Comparison of ENCODE assay signal across 1 cellular context in genomic region chr10:119113805-119114732, GRCh38.
TF ChIP-seq lines count a peak whose summit lies in the region.

No MANE protein-coding gene starts in this region.

TF ChIP-seq in HepG2, 621 proteins besides CTCF, POLR2A, EP300 and RAD21 (continued from another document and continues in another):
- TF ChIP-seq, protein P1, sequence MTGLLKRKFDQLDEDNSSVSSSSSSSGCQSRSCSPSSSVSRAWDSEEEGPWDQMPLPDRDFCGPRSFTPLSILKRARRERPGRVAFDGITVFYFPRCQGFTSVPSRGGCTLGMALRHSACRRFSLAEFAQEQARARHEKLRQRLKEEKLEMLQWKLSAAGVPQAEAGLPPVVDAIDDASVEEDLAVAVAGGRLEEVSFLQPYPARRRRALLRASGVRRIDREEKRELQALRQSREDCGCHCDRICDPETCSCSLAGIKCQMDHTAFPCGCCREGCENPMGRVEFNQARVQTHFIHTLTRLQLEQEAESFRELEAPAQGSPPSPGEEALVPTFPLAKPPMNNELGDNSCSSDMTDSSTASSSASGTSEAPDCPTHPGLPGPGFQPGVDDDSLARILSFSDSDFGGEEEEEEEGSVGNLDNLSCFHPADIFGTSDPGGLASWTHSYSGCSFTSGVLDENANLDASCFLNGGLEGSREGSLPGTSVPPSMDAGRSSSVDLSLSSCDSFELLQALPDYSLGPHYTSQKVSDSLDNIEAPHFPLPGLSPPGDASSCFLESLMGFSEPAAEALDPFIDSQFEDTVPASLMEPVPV (CRISPR knock-in tag; IDR thresholded peaks at IDR 0.05) = peak; percentile 38; the same call in 1 of the 2 replicates
- TF ChIP-seq, protein P2, sequence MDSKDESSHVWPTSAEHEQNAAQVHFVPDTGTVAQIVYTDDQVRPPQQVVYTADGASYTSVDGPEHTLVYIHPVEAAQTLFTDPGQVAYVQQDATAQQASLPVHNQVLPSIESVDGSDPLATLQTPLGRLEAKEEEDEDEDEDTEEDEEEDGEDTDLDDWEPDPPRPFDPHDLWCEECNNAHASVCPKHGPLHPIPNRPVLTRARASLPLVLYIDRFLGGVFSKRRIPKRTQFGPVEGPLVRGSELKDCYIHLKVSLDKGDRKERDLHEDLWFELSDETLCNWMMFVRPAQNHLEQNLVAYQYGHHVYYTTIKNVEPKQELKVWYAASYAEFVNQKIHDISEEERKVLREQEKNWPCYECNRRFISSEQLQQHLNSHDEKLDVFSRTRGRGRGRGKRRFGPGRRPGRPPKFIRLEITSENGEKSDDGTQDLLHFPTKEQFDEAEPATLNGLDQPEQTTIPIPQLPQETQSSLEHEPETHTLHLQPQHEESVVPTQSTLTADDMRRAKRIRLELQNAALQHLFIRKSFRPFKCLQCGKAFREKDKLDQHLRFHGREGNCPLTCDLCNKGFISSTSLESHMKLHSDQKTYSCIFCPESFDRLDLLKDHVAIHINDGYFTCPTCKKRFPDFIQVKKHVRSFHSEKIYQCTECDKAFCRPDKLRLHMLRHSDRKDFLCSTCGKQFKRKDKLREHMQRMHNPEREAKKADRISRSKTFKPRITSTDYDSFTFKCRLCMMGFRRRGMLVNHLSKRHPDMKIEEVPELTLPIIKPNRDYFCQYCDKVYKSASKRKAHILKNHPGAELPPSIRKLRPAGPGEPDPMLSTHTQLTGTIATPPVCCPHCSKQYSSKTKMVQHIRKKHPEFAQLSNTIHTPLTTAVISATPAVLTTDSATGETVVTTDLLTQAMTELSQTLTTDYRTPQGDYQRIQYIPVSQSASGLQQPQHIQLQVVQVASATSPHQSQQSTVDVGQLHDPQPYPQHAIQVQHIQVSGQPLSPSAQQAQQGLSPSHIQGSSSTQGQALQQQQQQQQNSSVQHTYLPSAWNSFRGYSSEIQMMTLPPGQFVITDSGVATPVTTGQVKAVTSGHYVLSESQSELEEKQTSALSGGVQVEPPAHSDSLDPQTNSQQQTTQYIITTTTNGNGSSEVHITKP (CRISPR knock-in tag; IDR thresholded peaks at IDR 0.05; ENCODE audit: low read depth) = peak; percentile 69; the same call in 1 of the 2 replicates
- TF ChIP-seq NCOR1 (IDR thresholded peaks at IDR 0.05; ENCODE audit: borderline replicate concordance, low read length) (peak; percentile 96), BATF2 (CRISPR knock-in tag; IDR thresholded peaks at IDR 0.05) (no peak), FOXA3 (CRISPR knock-in tag; IDR thresholded peaks at IDR 0.05) (peak; percentile 88), ZNF629 (CRISPR knock-in tag; conservative IDR thresholded peaks at IDR 0.05) (0 out of 2 replicates have a peak, but pooled peaks have one; percentile 36), NFRKB (IDR thresholded peaks at IDR 0.05) (no peak), ZNF280D (CRISPR knock-in tag; IDR thresholded peaks at IDR 0.05) (0 out of 2 replicates have a peak, but pooled peaks have one; percentile 3), DNMT3B (CRISPR knock-in tag; conservative IDR thresholded peaks at IDR 0.05) (0 out of 2 replicates have a peak, but pooled peaks have one; percentile 51), MLLT10 (CRISPR knock-in tag; IDR thresholded peaks at IDR 0.05) (no peak), KDM5B (CRISPR knock-in tag; IDR thresholded peaks at IDR 0.05; ENCODE audit: borderline replicate concordance) (peak; percentile 60; the same call in 1 of the 2 replicates), PPARG (CRISPR knock-in tag; conservative IDR thresholded peaks at IDR 0.05) (peak; percentile 66), CREM (IDR thresholded peaks at IDR 0.05) (peak; percentile 77), CREM (CRISPR knock-in tag; IDR thresholded peaks at IDR 0.05) (no peak), ZNF772 (CRISPR knock-in tag; IDR thresholded peaks at IDR 0.05) (peak; percentile 94), ZBTB3 (CRISPR knock-in tag; IDR thresholded peaks at IDR 0.05; ENCODE audit: borderline replicate concordance, low read depth) (peak; percentile 91), CBFB (CRISPR knock-in tag; IDR thresholded peaks at IDR 0.05) (peak; percentile 63; the same call in 1 of the 2 replicates), KAT7 (CRISPR knock-in tag; IDR thresholded peaks at IDR 0.05; ENCODE audit: borderline replicate concordance) (no peak; the same call in 1 of the 2 replicates), ZSCAN29 (CRISPR knock-in tag; conservative IDR thresholded peaks at IDR 0.05) (peak; percentile 45), IRF2 (CRISPR knock-in tag; IDR thresholded peaks at IDR 0.05) (peak; percentile 90), ZNF407 (CRISPR knock-in tag; IDR thresholded peaks at IDR 0.05; ENCODE audit: not compliant biosample characterization) (no peak), ETV5 (CRISPR knock-in tag; IDR thresholded peaks at IDR 0.05; ENCODE audit: borderline replicate concordance) (peak; percentile 99), POGZ (CRISPR knock-in tag; IDR thresholded peaks at IDR 0.05) (0 out of 2 replicates have a peak, but pooled peaks have one; percentile 33), TCF7 (IDR thresholded peaks at IDR 0.05; ENCODE audit: low read depth) (peak; percentile 60), SKI (IDR thresholded peaks at IDR 0.05; ENCODE audit: partially characterized antibody) (peak; percentile 17), FOXP1 (IDR thresholded peaks at IDR 0.05) (no peak), FOXP1 (CRISPR knock-in tag; IDR thresholded peaks at IDR 0.05) (peak; percentile 82), NFKBIZ (CRISPR knock-in tag; IDR thresholded peaks at IDR 0.05) (0 out of 2 replicates have a peak, but pooled peaks have one; percentile 61), TEAD3 (CRISPR knock-in tag; optimal IDR thresholded peaks at IDR 0.05; ENCODE audit: borderline replicate concordance) (peak; percentile 93), ZNF781 (CRISPR knock-in tag; IDR thresholded peaks at IDR 0.05; ENCODE audit: borderline replicate concordance, not compliant biosample characterization) (peak; percentile 11), ZBTB1 (CRISPR knock-in tag; IDR thresholded peaks at IDR 0.05; ENCODE audit: borderline replicate concordance) (no peak), CREB3 (CRISPR knock-in tag; IDR thresholded peaks at IDR 0.05) (no peak), ZNF569 (CRISPR knock-in tag; IDR thresholded peaks at IDR 0.05; ENCODE audit: borderline replicate concordance) (no peak; the same call in 1 of the 2 replicates), POLR2AphosphoS5 (IDR thresholded peaks at IDR 0.05; ENCODE audit: low read depth, low read length) (peak; percentile 53)
- TF ChIP-seq, protein P3, sequence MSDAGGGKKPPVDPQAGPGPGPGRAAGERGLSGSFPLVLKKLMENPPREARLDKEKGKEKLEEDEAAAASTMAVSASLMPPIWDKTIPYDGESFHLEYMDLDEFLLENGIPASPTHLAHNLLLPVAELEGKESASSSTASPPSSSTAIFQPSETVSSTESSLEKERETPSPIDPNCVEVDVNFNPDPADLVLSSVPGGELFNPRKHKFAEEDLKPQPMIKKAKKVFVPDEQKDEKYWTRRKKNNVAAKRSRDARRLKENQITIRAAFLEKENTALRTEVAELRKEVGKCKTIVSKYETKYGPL (CRISPR knock-in tag; IDR thresholded peaks at IDR 0.05) = no peak
- TF ChIP-seq, protein P4, sequence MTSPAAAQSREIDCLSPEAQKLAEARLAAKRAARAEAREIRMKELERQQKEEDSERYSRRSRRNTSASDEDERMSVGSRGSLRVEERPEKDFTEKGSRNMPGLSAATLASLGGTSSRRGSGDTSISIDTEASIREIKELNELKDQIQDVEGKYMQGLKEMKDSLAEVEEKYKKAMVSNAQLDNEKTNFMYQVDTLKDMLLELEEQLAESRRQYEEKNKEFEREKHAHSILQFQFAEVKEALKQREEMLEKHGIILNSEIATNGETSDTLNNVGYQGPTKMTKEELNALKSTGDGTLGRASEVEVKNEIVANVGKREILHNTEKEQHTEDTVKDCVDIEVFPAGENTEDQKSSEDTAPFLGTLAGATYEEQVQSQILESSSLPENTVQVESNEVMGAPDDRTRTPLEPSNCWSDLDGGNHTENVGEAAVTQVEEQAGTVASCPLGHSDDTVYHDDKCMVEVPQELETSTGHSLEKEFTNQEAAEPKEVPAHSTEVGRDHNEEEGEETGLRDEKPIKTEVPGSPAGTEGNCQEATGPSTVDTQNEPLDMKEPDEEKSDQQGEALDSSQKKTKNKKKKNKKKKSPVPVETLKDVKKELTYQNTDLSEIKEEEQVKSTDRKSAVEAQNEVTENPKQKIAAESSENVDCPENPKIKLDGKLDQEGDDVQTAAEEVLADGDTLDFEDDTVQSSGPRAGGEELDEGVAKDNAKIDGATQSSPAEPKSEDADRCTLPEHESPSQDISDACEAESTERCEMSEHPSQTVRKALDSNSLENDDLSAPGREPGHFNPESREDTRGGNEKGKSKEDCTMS (CRISPR knock-in tag; conservative IDR thresholded peaks at IDR 0.05) = no peak
